17 cellular contexts compared by ENCODE assay signal in genomic region chr10:43904301-43904700, GRCh38.
"Had no signal": no experiment of that assay in that cellular context is flagged by ENCODE, and none has a peak within 500 bp of the region (broad histone marks: within the 10 kb centered on the region; RNA-seq: fewer than 3 reads in every experiment).

No MANE protein-coding gene starts in this region.

- H3K27me3 Mint-ChIP-seq: activated CD8-positive, alpha-beta T cell treated with anti-CD3 and anti-CD28 coated beads for 36 hours; activated T-helper 17 cell treated with anti-CD3 and anti-CD28 coated beads, Interleukin-2, amount 50 U/mL, for 72 hours had no signal

- H3K4me3 Mint-ChIP-seq: activated CD8-positive, alpha-beta T cell treated with anti-CD3 and anti-CD28 coated beads for 36 hours; activated T-helper 17 cell treated with anti-CD3 and anti-CD28 coated beads, Interleukin-2, amount 50 U/mL, for 72 hours; effector memory CD8-positive, alpha-beta T cell; naive thymus-derived CD8-positive, alpha-beta T cell; stimulated activated effector memory CD8-positive, alpha-beta T cell treated with anti-CD3 and anti-CD28 coated beads, Interleukin-12 subunit alpha, Interleukin-12 subunit beta, amount 100 ng/mL, for 72 hours had no signal

- H3K9ac ChIP-seq: parathyroid adenoma had no signal

- H3K27ac ChIP-seq: body of pancreas, hepatocyte, neutrophil, parathyroid adenoma had no signal

- ATAC-seq: activated CD8-positive, alpha-beta T cell treated with anti-CD3 and anti-CD28 coated beads for 36 hours; activated T-helper 17 cell treated with anti-CD3 and anti-CD28 coated beads, Interleukin-2, amount 50 U/mL, for 72 hours; body of pancreas; effector memory CD8-positive, alpha-beta T cell; naive thymus-derived CD8-positive, alpha-beta T cell; stimulated activated effector memory CD8-positive, alpha-beta T cell treated with anti-CD3 and anti-CD28 coated beads, Interleukin-12 subunit alpha, Interleukin-12 subunit beta, amount 100 ng/mL, for 72 hours had no signal

- H3K27me3 ChIP-seq: body of pancreas, hepatocyte, sigmoid colon had no signal

- H3K36me3 ChIP-seq: neutrophil, sigmoid colon, thoracic aorta had no signal

- H2AFZ ChIP-seq: hepatocyte, parathyroid adenoma had no signal

- H3K79me2 ChIP-seq: hepatocyte, parathyroid adenoma had no signal

- H3K9me3 ChIP-seq: body of pancreas, neutrophil, sigmoid colon, thoracic aorta had no signal

- H3K36me3 Mint-ChIP-seq: naive thymus-derived CD8-positive, alpha-beta T cell; stimulated activated effector memory CD8-positive, alpha-beta T cell treated with anti-CD3 and anti-CD28 coated beads, Interleukin-12 subunit alpha, Interleukin-12 subunit beta, amount 100 ng/mL, for 72 hours had no signal

- H3K4me1 Mint-ChIP-seq: activated T-helper 17 cell treated with anti-CD3 and anti-CD28 coated beads, Interleukin-2, amount 50 U/mL, for 72 hours; naive thymus-derived CD8-positive, alpha-beta T cell; stimulated activated effector memory CD8-positive, alpha-beta T cell treated with anti-CD3 and anti-CD28 coated beads, Interleukin-12 subunit alpha, Interleukin-12 subunit beta, amount 100 ng/mL, for 72 hours had no signal

- H3K9me3 Mint-ChIP-seq: activated CD8-positive, alpha-beta T cell treated with anti-CD3 and anti-CD28 coated beads for 36 hours; activated T-helper 17 cell treated with anti-CD3 and anti-CD28 coated beads, Interleukin-2, amount 50 U/mL, for 72 hours; effector memory CD8-positive, alpha-beta T cell; naive thymus-derived CD8-positive, alpha-beta T cell; stimulated activated effector memory CD8-positive, alpha-beta T cell treated with anti-CD3 and anti-CD28 coated beads, Interleukin-12 subunit alpha, Interleukin-12 subunit beta, amount 100 ng/mL, for 72 hours had no signal

- DNase-seq: activated CD4-positive, alpha-beta T cell treated with anti-CD3 and anti-CD28 coated beads for 48 hours; activated CD8-positive, alpha-beta T cell treated with anti-CD3 and anti-CD28 coated beads for 36 hours; activated naive CD4-positive, alpha-beta T cell treated with Interleukin-2 at 50 U/mL for 16 hours; activated T-cell treated with anti-CD3 and anti-CD28 coated beads, Interleukin-2, amount 50 U/mL, for 1 hour; body of pancreas; effector memory CD8-positive, alpha-beta T cell; foreskin fibroblast; mesendoderm; sigmoid colon; stimulated activated CD4-positive, alpha-beta T cell treated with anti-CD3 and anti-CD28 coated beads, Interleukin-4, amount 100 ng/mL, for 24 hours had no signal

- H3K4me1 ChIP-seq: body of pancreas, parathyroid adenoma had no signal

- H3K4me3 ChIP-seq: body of pancreas, hepatocyte, sigmoid colon, thoracic aorta had no signal

- H3K27ac Mint-ChIP-seq: activated CD8-positive, alpha-beta T cell treated with anti-CD3 and anti-CD28 coated beads for 36 hours; activated T-helper 17 cell treated with anti-CD3 and anti-CD28 coated beads, Interleukin-2, amount 50 U/mL, for 72 hours; effector memory CD8-positive, alpha-beta T cell; stimulated activated effector memory CD8-positive, alpha-beta T cell treated with anti-CD3 and anti-CD28 coated beads, Interleukin-12 subunit alpha, Interleukin-12 subunit beta, amount 100 ng/mL, for 72 hours had no signal

- H3K4me2 ChIP-seq: hepatocyte had no signal
